In genomic region chr2:1601064-1601405, GRCh38 we compare ENCODE assay signal across 24 cellular contexts.
DNase-seq lines count a peak whose midpoint lies in the region; ATAC-seq, FAIRE-seq and TF ChIP-seq lines count a peak whose summit lies in the region.
"Had no signal": no experiment of that assay in that cellular context is flagged by ENCODE, and none has a peak within 500 bp of the region (broad histone marks: within the 10 kb centered on the region; RNA-seq: fewer than 3 reads in every experiment).

No MANE protein-coding gene starts in this region.

- H3K4me3 ChIP-seq in kidney (ENCODE audit: low read length in 2 of 2) (no peak overlapping the region), subcutaneous abdominal adipose tissue (ENCODE audit: low read depth in 1 of 5, low read length in 5 of 5) (no peak overlapping the region)
- H3K4me3 ChIP-seq: cardiac muscle cell, prostate gland had no signal

- POLR2A ChIA-PET in RWPE1 (lab: Yijun Ruan, JAX; ENCODE audit: low non-redundant PET) = no interaction called here

- no peaks in the 10 kb centered on the region for H3K36me3 Mint-ChIP-seq in activated T-helper 17 cell treated with anti-CD3 and anti-CD28 coated beads, Interleukin-2, amount 50 U/mL, for 72 hours (ENCODE audit: low read depth)

- H3K9me3 ChIP-seq in kidney (ENCODE audit: control insufficient read depth in 1 of 2, low read length in 2 of 2) (no peaks in the 10 kb centered on the region), subcutaneous abdominal adipose tissue (ENCODE audit: control insufficient read depth in 5 of 5, low read length in 5 of 5) (peaks cover 0 to 4% (median 0%) of the 10 kb centered on the region in 5 donors)
- H3K9me3 ChIP-seq: prostate gland had no signal

- no peaks in the 10 kb centered on the region for H3K4me1 Mint-ChIP-seq in activated T-helper 17 cell treated with anti-CD3 and anti-CD28 coated beads, Interleukin-2, amount 50 U/mL, for 72 hours
- H3K4me1 Mint-ChIP-seq: activated CD4-positive, alpha-beta memory T cell treated with anti-CD3 and anti-CD28 coated beads, Interleukin-2, amount 10 ng/mL, durations not matched to agents 7 days and 5 days had no signal

- CTCF ChIA-PET in RWPE1 (lab: Yijun Ruan, JAX) = no interaction called here

- H3K27me3 ChIP-seq in subcutaneous abdominal adipose tissue (ENCODE audit: control insufficient read depth in 5 of 5, insufficient read depth in 4 of 5, low read length in 5 of 5) = no peaks in the 10 kb centered on the region

- peaks cover 3 to 11% of the 10 kb centered on the region in 2 donors for H3K4me1 ChIP-seq in kidney (ENCODE audit: control insufficient read depth in 1 of 2, insufficient read depth in 1 of 2, low read depth in 1 of 2, low read length in 2 of 2)
- peaks cover 4 to 70% (median 45%) of the 10 kb centered on the region in 5 donors for H3K4me1 ChIP-seq in subcutaneous abdominal adipose tissue (ENCODE audit: control insufficient read depth in 5 of 5, insufficient read depth in 5 of 5, low read length in 5 of 5)
- H3K4me1 ChIP-seq: Caco-2, prostate gland had no signal

- intact Hi-C loops in kidney (cut with DNase I) = no loop called here

- no peaks in the 10 kb centered on the region for H3K27me3 Mint-ChIP-seq in activated T-helper 17 cell treated with anti-CD3 and anti-CD28 coated beads, Interleukin-2, amount 50 U/mL, for 72 hours
- H3K27me3 Mint-ChIP-seq: activated CD4-positive, alpha-beta memory T cell treated with anti-CD3 and anti-CD28 coated beads, Interleukin-2, amount 10 ng/mL, durations not matched to agents 7 days and 5 days; stimulated activated naive CD8-positive, alpha-beta T cell treated with anti-CD3 and anti-CD28 coated beads, Interleukin-15, Interleukin-2, amounts not matched to agents 100 ng/mL and 50 ng/mL, for 24 hours had no signal

- H3K27ac ChIP-seq in RWPE1 = peak overlapping the region; percentile 8; the same call in 1 of the 2 replicates
- H3K27ac ChIP-seq in kidney (ENCODE audit: low read depth in 2 of 2, low read length in 2 of 2) = no peak overlapping the region
- peak overlapping the region; percentile 83 for H3K27ac ChIP-seq in subcutaneous abdominal adipose tissue (ENCODE audit: low read depth, low read length)
- H3K27ac ChIP-seq: cardiac muscle cell, prostate gland had no signal

- TF ChIP-seq CTCF in RWPE1 (conservative IDR thresholded peaks at IDR 0.05; ENCODE audit: low read depth) = no peak
- TF ChIP-seq CTCF in kidney (IDR thresholded peaks at IDR 0.05; ENCODE audit: borderline replicate concordance, extremely low read depth, insufficient read depth) = no peak

- no peak overlapping the region for H3K27ac Mint-ChIP-seq in activated T-helper 17 cell treated with anti-CD3 and anti-CD28 coated beads, Interleukin-2, amount 50 U/mL, for 72 hours
- H3K27ac Mint-ChIP-seq: activated CD4-positive, alpha-beta memory T cell treated with anti-CD3 and anti-CD28 coated beads, Interleukin-2, amount 10 ng/mL, durations not matched to agents 7 days and 5 days; HFFc6; stimulated activated naive CD8-positive, alpha-beta T cell treated with anti-CD3 and anti-CD28 coated beads, Interleukin-15, Interleukin-2, amounts not matched to agents 100 ng/mL and 50 ng/mL, for 24 hours had no signal

- no peaks in the 10 kb centered on the region for H3K36me3 ChIP-seq in kidney (ENCODE audit: control insufficient read depth in 1 of 2, insufficient read depth in 2 of 2, low read length in 2 of 2)
- H3K36me3 ChIP-seq in subcutaneous abdominal adipose tissue (ENCODE audit: control insufficient read depth in 5 of 5, insufficient read depth in 5 of 5, low read length in 5 of 5) = no peaks in the 10 kb centered on the region
- H3K36me3 ChIP-seq: cardiac muscle cell, prostate gland had no signal

- DNase-seq in HT-29 (ENCODE audit: low spot score) (peak; percentile 64), RWPE1 (ENCODE audit: low spot score) (no peak), kidney (peak; percentile 35), HuH-7 (ENCODE audit: low spot score) (no peak)
- DNase-seq: activated CD4-positive, alpha-beta memory T cell treated with anti-CD3 and anti-CD28 coated beads, Interleukin-2, amount 10 ng/mL, durations not matched to agents 7 days and 5 days; activated naive CD4-positive, alpha-beta T cell; activated T-cell treated with anti-CD3 and anti-CD28 coated beads for 4 hours; AML-193; amygdala; Caco-2; foreskin melanocyte; NCI-H1694 treated with DMSO at 0.1 percent for 48 hours; NCI-H774; stimulated activated CD4-positive, alpha-beta T cell treated with anti-CD3 and anti-CD28 coated beads, Interleukin-4, amount 100 ng/mL, for 1 hour; T-helper 9 cell had no signal

- H3K4me3 Mint-ChIP-seq in activated T-helper 17 cell treated with anti-CD3 and anti-CD28 coated beads, Interleukin-2, amount 50 U/mL, for 72 hours = no peak overlapping the region
- H3K4me3 Mint-ChIP-seq: activated CD4-positive, alpha-beta memory T cell treated with anti-CD3 and anti-CD28 coated beads, Interleukin-2, amount 10 ng/mL, durations not matched to agents 7 days and 5 days; HFFc6; nephron; stimulated activated naive CD8-positive, alpha-beta T cell treated with anti-CD3 and anti-CD28 coated beads, Interleukin-15, Interleukin-2, amounts not matched to agents 100 ng/mL and 50 ng/mL, for 24 hours had no signal

- no peaks in the 10 kb centered on the region for H3K9me3 Mint-ChIP-seq in activated T-helper 17 cell treated with anti-CD3 and anti-CD28 coated beads, Interleukin-2, amount 50 U/mL, for 72 hours
- H3K9me3 Mint-ChIP-seq: activated CD4-positive, alpha-beta memory T cell treated with anti-CD3 and anti-CD28 coated beads, Interleukin-2, amount 10 ng/mL, durations not matched to agents 7 days and 5 days; HFFc6; nephron; stimulated activated naive CD8-positive, alpha-beta T cell treated with anti-CD3 and anti-CD28 coated beads, Interleukin-15, Interleukin-2, amounts not matched to agents 100 ng/mL and 50 ng/mL, for 24 hours had no signal

- no peak overlapping the region for H3K9ac ChIP-seq in kidney (ENCODE audit: low read length in 2 of 2)
- H3K9ac ChIP-seq in subcutaneous abdominal adipose tissue (ENCODE audit: low read length in 5 of 5) = peak overlapping the region in 3 of 5 donors; percentile 8 to 42 (median 27)

- ATAC-seq in activated T-helper 17 cell treated with anti-CD3 and anti-CD28 coated beads, Interleukin-2, amount 50 U/mL, for 72 hours (replicated peaks) = no peak
- no peak for ATAC-seq in GM21526 (IDR thresholded peaks at IDR 0.05; ENCODE audit: low FRiP score, unreplicated experiment)
- no peak for ATAC-seq in HG02678 (IDR thresholded peaks at IDR 0.05; ENCODE audit: unreplicated experiment)

- FAIRE-seq in kidney (lab: Jason Lieb, UNC) = no peak

Comparison
In these comparisons a context has a peak if more than half of its experiments do, and no peak if none do; other contexts are left out.
1. DNase-seq: peak in HT-29 (single experiment) and kidney (single experiment); none in RWPE1 (single experiment) and HuH-7 (single experiment).
2. H3K27ac ChIP-seq: peak in RWPE1 (single experiment) and subcutaneous abdominal adipose tissue (single experiment); none in kidney (0 of 2).
3. H3K9ac ChIP-seq: peak in subcutaneous abdominal adipose tissue (3 of 5); none in kidney (0 of 2).